Comparison of ENCODE assay signal across 9 cellular contexts in genomic region chr6:42569102-42570028, GRCh38. TPM values are rescaled to one million over a fixed set of nuclear protein-coding genes. Genes with fewer than 3 reads are reported as not detected.
DNase-seq lines count a peak whose midpoint lies in the region; ATAC-seq and TF ChIP-seq lines count a peak whose summit lies in the region.
"Had no signal": no experiment of that assay in that cellular context is flagged by ENCODE, and none has a peak within 500 bp of the region (broad histone marks: within the 10 kb centered on the region; RNA-seq: fewer than 3 reads in every experiment).

No MANE protein-coding gene starts in this region.

- peaks cover 0 to 14% of the 10 kb centered on the region in 2 donors for H3K4me1 ChIP-seq in ascending aorta

- H3K27me3 ChIP-seq in ascending aorta = no peaks in the 10 kb centered on the region

- ATAC-seq in left colon = peak; percentile 61
- ATAC-seq in HG03378 (IDR thresholded peaks at IDR 0.05; ENCODE audit: unreplicated experiment) = no peak

- H3K36me3 Mint-ChIP-seq in activated T-helper 1 cell treated with anti-CD3 and anti-CD28 coated beads, Interleukin-12 subunit alpha, Interleukin-12 subunit beta, Interleukin-2, Interleukin-4 antibody, amounts not matched to agents 30 ng/mL and 10 ng/mL and 1 ng/mL, durations not matched to agents 14 hours and 24 hours and 36 hours (ENCODE audit: low read depth) = peaks cover 23% of the 10 kb centered on the region

- DNase-seq in AML-193 (lab: John Stamatoyannopoulos, UW) (peak; percentile 66 to 81), HT1080 (ENCODE audit: low read depth) (peak; percentile 87), left colon (no peak), ascending aorta (ENCODE audit: low spot score in 2 of 2) (no peak), NCI-H128 (lab: John Stamatoyannopoulos, UW; ENCODE audit: unreplicated experiment) (no peak), islet precursor cell (no peak)
- DNase-seq in activated T-helper 1 cell treated with anti-CD3 and anti-CD28 coated beads, Interleukin-12 subunit alpha, Interleukin-12 subunit beta, Interleukin-2, Interleukin-4 antibody, amounts not matched to agents 30 ng/mL and 10 ng/mL and 1 ng/mL, durations not matched to agents 14 hours and 24 hours and 36 hours (ENCODE audit: low spot score) = no peak
- DNase-seq: activated CD4-positive, CD25-positive, alpha-beta regulatory T cell had no signal

- H3K4me3 Mint-ChIP-seq in activated T-helper 1 cell treated with anti-CD3 and anti-CD28 coated beads, Interleukin-12 subunit alpha, Interleukin-12 subunit beta, Interleukin-2, Interleukin-4 antibody, amounts not matched to agents 30 ng/mL and 10 ng/mL and 1 ng/mL, durations not matched to agents 14 hours and 24 hours and 36 hours = peak overlapping the region; percentile 13

- peaks cover 57% of the 10 kb centered on the region for H3K4me1 Mint-ChIP-seq in activated T-helper 1 cell treated with anti-CD3 and anti-CD28 coated beads, Interleukin-12 subunit alpha, Interleukin-12 subunit beta, Interleukin-2, Interleukin-4 antibody, amounts not matched to agents 30 ng/mL and 10 ng/mL and 1 ng/mL, durations not matched to agents 14 hours and 24 hours and 36 hours (ENCODE audit: low read depth)

- H3K27me3 Mint-ChIP-seq in activated T-helper 1 cell treated with anti-CD3 and anti-CD28 coated beads, Interleukin-12 subunit alpha, Interleukin-12 subunit beta, Interleukin-2, Interleukin-4 antibody, amounts not matched to agents 30 ng/mL and 10 ng/mL and 1 ng/mL, durations not matched to agents 14 hours and 24 hours and 36 hours (ENCODE audit: insufficient read depth) = no peaks in the 10 kb centered on the region

- H3K9me3 Mint-ChIP-seq in activated T-helper 1 cell treated with anti-CD3 and anti-CD28 coated beads, Interleukin-12 subunit alpha, Interleukin-12 subunit beta, Interleukin-2, Interleukin-4 antibody, amounts not matched to agents 30 ng/mL and 10 ng/mL and 1 ng/mL, durations not matched to agents 14 hours and 24 hours and 36 hours = no peaks in the 10 kb centered on the region

- intact Hi-C loops in activated T-helper 1 cell treated with anti-CD3 and anti-CD28 coated beads, Interleukin-12 subunit alpha, Interleukin-12 subunit beta, Interleukin-2, Interleukin-4 antibody, amounts not matched to agents 30 ng/mL and 10 ng/mL and 1 ng/mL, durations not matched to agents 14 hours and 24 hours and 36 hours (cut with micrococcal nuclease) = loop anchor here (1.0 to 10.0 kb wide), 7 partner anchors 41 to 1005 kb away; partner anchors contain the start of genes BYSL, MED20, POLH and SRF
- intact Hi-C loops in left colon (cut with DNase I, micrococcal nuclease) = no loop called here
- intact Hi-C loops in ascending aorta (cut with DNase I) = loop anchor here (10.0 kb wide), 3 partner anchors 625 to 1495 kb away; partner anchors contain the start of genes CCND3, NFYA, OARD1 and PRICKLE4

- peaks cover 4 to 6% of the 10 kb centered on the region in 2 donors for H3K36me3 ChIP-seq in ascending aorta

- H3K4me3 ChIP-seq in ascending aorta = no peak overlapping the region

- peak overlapping the region; percentile 85 for H3K27ac Mint-ChIP-seq in activated T-helper 1 cell treated with anti-CD3 and anti-CD28 coated beads, Interleukin-12 subunit alpha, Interleukin-12 subunit beta, Interleukin-2, Interleukin-4 antibody, amounts not matched to agents 30 ng/mL and 10 ng/mL and 1 ng/mL, durations not matched to agents 14 hours and 24 hours and 36 hours

- no peaks in the 10 kb centered on the region for H3K9me3 ChIP-seq in ascending aorta

- no peak for TF ChIP-seq CTCF in ascending aorta (IDR thresholded peaks at IDR 0.05)

- H3K27ac ChIP-seq in ascending aorta = no peak overlapping the region

RNA-seq across cellular contexts. Expression of gene UBR2, which starts 5.5 kb away (rescaled TPM):
- total RNA-seq in HT1080 (2014; rRNA removed; shearing (Covaris generic)) = 13.0 and 14.9 TPM in 2 replicates
- polyA plus RNA-seq in HT1080 (2015; cell fraction: cytosol; rRNA removed) = 5.4 and 8.7 TPM in 2 replicates
- 33.3 and 38.2 TPM in 2 replicates for polyA plus RNA-seq in HT1080 (2015; cell fraction: nucleus; rRNA removed)
- 26.8 and 28.1 TPM in 2 replicates for total RNA-seq in activated T-helper 1 cell treated with anti-CD3 and anti-CD28 coated beads, Interleukin-12 subunit alpha, Interleukin-12 subunit beta, Interleukin-2, Interleukin-4 antibody, amounts not matched to agents 30 ng/mL and 10 ng/mL and 1 ng/mL, durations not matched to agents 14 hours and 24 hours and 36 hours
- total RNA-seq in left colon (10 to 100 TPM; 39.0 to 46.5 TPM), ascending aorta (17.8 TPM)

Comparison
In these comparisons a context has a peak if more than half of its experiments do, and no peak if none do; other contexts are left out.
1. DNase-seq: peak in AML-193 (2 of 2) and HT1080 (single experiment); none in activated T-helper 1 cell treated with anti-CD3 and anti-CD28 coated beads, Interleukin-12 subunit alpha, Interleukin-12 subunit beta, Interleukin-2, Interleukin-4 antibody, amounts not matched to agents 30 ng/mL and 10 ng/mL and 1 ng/mL, durations not matched to agents 14 hours and 24 hours and 36 hours (single experiment), left colon (0 of 2), ascending aorta (0 of 2), NCI-H128 (single experiment) and islet precursor cell (single experiment).
2. intact Hi-C loops: an anchor here in activated T-helper 1 cell treated with anti-CD3 and anti-CD28 coated beads, Interleukin-12 subunit alpha, Interleukin-12 subunit beta, Interleukin-2, Interleukin-4 antibody, amounts not matched to agents 30 ng/mL and 10 ng/mL and 1 ng/mL, durations not matched to agents 14 hours and 24 hours and 36 hours (1.0 to 10.0 kb wide) and ascending aorta (10.0 kb wide); none called in left colon.